9 cellular contexts compared by ENCODE assay signal in the genomic region with DNA sequence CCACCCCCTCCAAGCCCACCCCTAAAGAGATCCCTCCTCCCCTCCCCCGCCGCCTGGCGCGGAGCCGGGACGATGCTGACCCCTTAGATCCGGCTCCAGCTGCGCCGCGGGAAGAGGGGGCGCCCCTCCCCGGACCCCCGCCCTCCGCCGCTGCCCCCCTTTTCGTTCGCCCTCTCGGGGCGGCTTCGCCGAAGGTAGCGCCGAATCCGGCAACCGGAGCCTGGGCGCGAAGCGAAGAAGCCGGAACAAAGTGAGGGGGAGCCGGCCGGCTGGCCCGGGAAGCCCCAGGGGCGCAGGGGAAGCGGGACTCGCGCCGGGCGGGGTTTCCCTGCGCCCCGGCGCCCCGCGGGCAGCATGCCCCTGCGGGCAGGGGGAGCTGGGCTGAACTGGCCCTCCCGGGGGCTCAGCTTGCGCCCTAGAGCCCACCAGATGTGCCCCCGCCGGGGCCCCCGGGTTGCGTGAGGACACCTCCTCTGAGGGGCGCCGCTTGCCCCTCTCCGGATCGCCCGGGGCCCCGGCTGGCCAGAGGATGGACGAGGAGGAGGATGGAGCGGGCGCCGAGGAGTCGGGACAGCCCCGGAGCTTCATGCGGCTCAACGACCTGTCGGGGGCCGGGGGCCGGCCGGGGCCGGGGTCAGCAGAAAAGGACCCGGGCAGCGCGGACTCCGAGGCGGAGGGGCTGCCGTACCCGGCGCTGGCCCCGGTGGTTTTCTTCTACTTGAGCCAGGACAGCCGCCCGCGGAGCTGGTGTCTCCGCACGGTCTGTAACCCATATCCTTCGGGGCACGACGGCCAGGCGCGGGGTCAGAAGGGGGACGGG. TPM values are rescaled to one million over a fixed set of nuclear protein-coding genes. Genes with fewer than 3 reads are reported as not detected.
A peak's percentile ranks its signal among the peaks of the same experiment; 100 is the strongest.
DNase-seq lines count a peak whose midpoint lies in the region; ATAC-seq, FAIRE-seq and TF ChIP-seq lines count a peak whose summit lies in the region.
"Had no signal": no experiment of that assay in that cellular context is flagged by ENCODE, and none has a peak within 500 bp of the region (broad histone marks: within the 10 kb centered on the region; RNA-seq: fewer than 3 reads in every experiment).

No MANE protein-coding gene starts in this region.

- H3K9me3 ChIP-seq in DOHH2 (ENCODE audit: control insufficient read depth, insufficient read depth, low read length) (no peaks in the 10 kb centered on the region), HEK293 (ENCODE audit: control insufficient read depth, insufficient read depth, low read depth, low read length) (no peaks in the 10 kb centered on the region), mammary epithelial cell (replicated peaks; ENCODE audit: insufficient read depth, low read length) (no peaks in the 10 kb centered on the region), neuron (ENCODE audit: low read length) (no peaks in the 10 kb centered on the region)

- H3K4me2 ChIP-seq in DOHH2 (ENCODE audit: low read length) (peak overlapping the region; percentile 52), mammary epithelial cell (ENCODE audit: insufficient read depth, low read depth, low read length) (peak overlapping the region; percentile 62)

- 0% methylated on average over 1 of the region's 89 CpGs for WGBS in mammary epithelial cell (ENCODE audit: low coverage, missing lambda C conversion rate)

- no peak for DNase-seq in mammary epithelial cell
- no peak for DNase-seq in omental fat pad (ENCODE audit: low spot score)
- no peak for DNase-seq in RCC 7860 (ENCODE audit: low spot score)

- H3K27me3 ChIP-seq in DOHH2 (ENCODE audit: control insufficient read depth, low read length) (peaks cover 60% of the 10 kb centered on the region), mammary epithelial cell (ENCODE audit: insufficient read depth, low read length) (peaks cover 23% of the 10 kb centered on the region), neuron (ENCODE audit: insufficient read depth, low read length) (peaks cover 44% of the 10 kb centered on the region)

- H3K27ac ChIP-seq in DOHH2 (ENCODE audit: low read depth, low read length) = no peak overlapping the region
- H3K27ac ChIP-seq in HEK293 (ENCODE audit: extremely low read depth, low read depth, low read length) = no peak overlapping the region; the same call in 1 of the 2 replicates
- H3K27ac ChIP-seq in mammary epithelial cell (ENCODE audit: insufficient read depth, low read depth, low read length) = no peak overlapping the region

- CTCF ChIA-PET in HEK293 (lab: Yijun Ruan, JAX) = interaction anchor here (0.5 to 3.4 kb wide), 11 partner anchors 9 to 277 kb away, joined by 3 to 24 read pairs (median 5); partner anchors contain the start of gene SPATA20
- CTCF ChIA-PET in mammary epithelial cell (lab: Charles Lee; ENCODE audit: low non-redundant PET) = no interaction called here

- H3F3A ChIP-seq in DOHH2 (ENCODE audit: control insufficient read depth, insufficient read depth) = no peaks in the 10 kb centered on the region

- H2AFZ ChIP-seq in mammary epithelial cell (ENCODE audit: low read depth, low read length) (no peak overlapping the region), neuron (ENCODE audit: low read depth, low read length) (peak overlapping the region; percentile 37)

- ATAC-seq in HG03135 (IDR thresholded peaks at IDR 0.05; ENCODE audit: unreplicated experiment) (no peak), HG03045 (IDR thresholded peaks at IDR 0.05; ENCODE audit: unreplicated experiment) (no peak), omental fat pad (ENCODE audit: low FRiP score) (no peak)

- H3K79me2 ChIP-seq in DOHH2 (ENCODE audit: control insufficient read depth, low read length) = no peaks in the 10 kb centered on the region
- no peaks in the 10 kb centered on the region for H3K79me2 ChIP-seq in mammary epithelial cell (ENCODE audit: insufficient read depth, low read length)

- dilution Hi-C loops in mammary epithelial cell (cut with HindIII; ENCODE audit: low sequenced_read_pairs) = no loop called here

- H3K36me3 ChIP-seq in DOHH2 (ENCODE audit: control insufficient read depth, low read length) (no peaks in the 10 kb centered on the region), HEK293 (ENCODE audit: control insufficient read depth in 2 of 2, insufficient read depth in 1 of 2, low read length in 2 of 2) (no peaks in the 10 kb centered on the region), mammary epithelial cell (ENCODE audit: insufficient read depth, low read length) (no peaks in the 10 kb centered on the region), neuron (ENCODE audit: insufficient read depth, low read length) (no peaks in the 10 kb centered on the region)

- TF ChIP-seq CTCF in DOHH2 (IDR thresholded peaks at IDR 0.05; ENCODE audit: low read depth, low read length, poor library complexity, severe bottlenecking) (no peak), HEK293 (tag by site-specific recombination; IDR thresholded peaks at IDR 0.05) (no peak), mammary epithelial cell (conservative IDR thresholded peaks at IDR 0.05 in 1 of 2, IDR thresholded peaks at IDR 0.05 in 1 of 2; ENCODE audit: extremely low read depth in 1 of 2, insufficient read depth in 1 of 2, low read depth in 1 of 2, low read length in 2 of 2) (no peak), omental fat pad (IDR thresholded peaks at IDR 0.05) (no peak)

- in situ Hi-C loops in mammary epithelial cell (cut with MboI; ENCODE audit: low sequenced_read_pairs in 2 of 2) = no loop called here

- H4K20me1 ChIP-seq in DOHH2 (ENCODE audit: control insufficient read depth, insufficient read depth, low read depth, low read length) (0 out of 2 replicates have a peak, but pooled peaks cover 4% of the 10 kb centered on the region), mammary epithelial cell (ENCODE audit: insufficient read depth, low read length) (no peaks in the 10 kb centered on the region)

- H3K4me1 ChIP-seq in DOHH2 (ENCODE audit: control insufficient read depth, low read length) = peaks cover 11% of the 10 kb centered on the region
- peaks cover 5% of the 10 kb centered on the region; the same call in 1 of the 2 replicates for H3K4me1 ChIP-seq in HEK293 (ENCODE audit: control insufficient read depth, insufficient read depth, low read length)
- peaks cover 18% of the 10 kb centered on the region for H3K4me1 ChIP-seq in mammary epithelial cell (ENCODE audit: insufficient read depth, low read length)
- H3K4me1 ChIP-seq in neuron (ENCODE audit: insufficient read depth, low read length) = peaks cover 69% of the 10 kb centered on the region

- BruUV-seq in mammary epithelial cell (replicated peaks; lab: Mats Ljungman, UMichigan) = no TSS peak

- intact Hi-C loops in mammary epithelial cell (cut with micrococcal nuclease) = loop anchor here (2.0 kb wide), 1 partner anchor 24 kb away; no protein-coding TSS in a partner anchor

- peak overlapping the region; percentile 21 for H3K4me3 ChIP-seq in DOHH2 (ENCODE audit: low read length)
- H3K4me3 ChIP-seq in HEK293 (ENCODE audit: low read depth, low read length) = peak overlapping the region; percentile 38
- H3K4me3 ChIP-seq in mammary epithelial cell (replicated peaks in 1 of 3; ENCODE audit: insufficient read depth in 1 of 3, low read depth in 2 of 3, low read length in 3 of 3) = peak overlapping the region in 1 of 3 experiments; percentile 34
- peak overlapping the region; percentile 29 for H3K4me3 ChIP-seq in neuron (ENCODE audit: low read length)

- POLR2A ChIA-PET in HEK293 (lab: Yijun Ruan, JAX) = interaction anchor here (0.6 to 1.7 kb wide), 10 partner anchors 11 to 305 kb away, joined by 3 to 13 read pairs (median 5); partner anchors contain the start of genes LUC7L3, SPATA20 and TOB1

- no peak overlapping the region for H3K9ac ChIP-seq in mammary epithelial cell (ENCODE audit: insufficient read depth, low read length)

- no peaks in the 10 kb centered on the region for H3K9me2 ChIP-seq in DOHH2 (replicated peaks; ENCODE audit: control insufficient read depth, low read length)

- FAIRE-seq in RCC 7860 (lab: Jason Lieb, UNC) = no peak

TF ChIP-seq in HEK293, 187 proteins besides CTCF, POLR2A, EP300 and RAD21 (continues in another document):
- TF ChIP-seq, protein P1, sequence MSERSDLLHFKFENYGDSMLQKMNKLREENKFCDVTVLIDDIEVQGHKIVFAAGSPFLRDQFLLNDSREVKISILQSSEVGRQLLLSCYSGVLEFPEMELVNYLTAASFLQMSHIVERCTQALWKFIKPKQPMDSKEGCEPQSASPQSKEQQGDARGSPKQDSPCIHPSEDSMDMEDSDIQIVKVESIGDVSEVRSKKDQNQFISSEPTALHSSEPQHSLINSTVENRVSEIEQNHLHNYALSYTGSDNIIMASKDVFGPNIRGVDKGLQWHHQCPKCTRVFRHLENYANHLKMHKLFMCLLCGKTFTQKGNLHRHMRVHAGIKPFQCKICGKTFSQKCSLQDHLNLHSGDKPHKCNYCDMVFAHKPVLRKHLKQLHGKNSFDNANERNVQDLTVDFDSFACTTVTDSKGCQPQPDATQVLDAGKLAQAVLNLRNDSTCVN (tag by site-specific recombination; optimal IDR thresholded peaks at IDR 0.05) = no peak
- TF ChIP-seq PATZ1 (tag by site-specific recombination; IDR thresholded peaks at IDR 0.05) = peak; percentile 52; the same call in 1 of the 2 replicates
- TF ChIP-seq ZNF114 (tag by site-specific recombination; IDR thresholded peaks at IDR 0.05) = no peak
- TF ChIP-seq ZNF707 (tag by site-specific recombination; IDR thresholded peaks at IDR 0.05) = no peak

RNA-seq across cellular contexts. Expression of gene CACNA1G, which starts 0.6 kb away (rescaled TPM):
- total RNA-seq in mammary epithelial cell (under 1 TPM in 1 of 2 donors, not detected in 1; 0.09 TPM), omental fat pad (1 to 10 TPM in 2 of 4 donors, under 1 TPM in 2; 0.32 to 3.8 (median 1.2) TPM)
- polyA plus RNA-seq in mammary epithelial cell = 0.03 TPM
- polyA minus RNA-seq in mammary epithelial cell = not detected
- total RNA-seq: lung microvascular endothelial cell had no signal

RNA-seq across cellular contexts. Expression of gene SPATA20, which starts 14.2 kb away (rescaled TPM):
- total RNA-seq in mammary epithelial cell (10 to 100 TPM; 65.6 to 79.9 TPM), omental fat pad (10 to 100 TPM; 42.8 to 65.1 (median 49.4) TPM)
- 28.9 TPM for polyA plus RNA-seq in mammary epithelial cell
- polyA minus RNA-seq in mammary epithelial cell = 24.6 TPM

RNA-seq across cellular contexts. Expression of gene EPN3, which starts 28.6 kb away (rescaled TPM):
- total RNA-seq in mammary epithelial cell = 10 to 100 TPM; 12.2 to 70.7 TPM
- 101 TPM for polyA plus RNA-seq in mammary epithelial cell
- 151 TPM for polyA minus RNA-seq in mammary epithelial cell
- not detected for total RNA-seq in omental fat pad
- total RNA-seq: lung microvascular endothelial cell had no signal

RNA-seq across cellular contexts. Expression of gene MYCBPAP, which starts 52.9 kb away (rescaled TPM):
- total RNA-seq in mammary epithelial cell = 1 to 10 TPM in 1 of 2 donors, under 1 TPM in 1; 0.50 to 9.6 TPM
- polyA plus RNA-seq in mammary epithelial cell = 4.5 TPM
- polyA minus RNA-seq in mammary epithelial cell = not detected
- total RNA-seq in omental fat pad = 1 to 10 TPM in 2 of 4 donors, under 1 TPM in 1, not detected in 1; 0.36 to 1.9 (median 1.0) TPM

Comparison
In these comparisons a context has a peak if more than half of its experiments do, and no peak if none do; other contexts are left out.
1. RNA of gene EPN3, which starts 28.6 kb away (total RNA-seq): 12.2 to 70.7 TPM in mammary epithelial cell; not detected in omental fat pad; every median in the first group is over 4 times any median in the second.